Comparison of ENCODE assay signal across 23 cellular contexts in the genomic region with DNA sequence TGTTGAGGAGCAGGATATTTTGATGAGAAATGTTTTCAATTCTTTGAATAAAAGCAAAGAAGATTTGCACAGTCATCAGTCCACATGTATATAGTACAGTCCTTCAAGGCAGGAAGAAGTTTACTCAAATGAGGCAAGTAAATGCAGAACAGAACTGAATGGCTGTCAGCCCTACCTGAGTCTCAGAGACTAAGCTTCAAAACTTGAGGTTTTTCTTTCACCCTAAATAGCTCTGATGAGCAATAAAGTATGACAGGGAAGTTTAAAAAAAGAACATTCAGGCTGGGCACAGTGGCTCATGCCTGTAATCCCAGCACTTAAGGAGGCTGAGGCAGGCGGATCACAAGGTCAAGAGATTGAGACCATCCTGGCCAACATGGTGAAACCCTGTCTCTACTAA.
"Had no signal": no experiment of that assay in that cellular context is flagged by ENCODE, and none has a peak within 500 bp of the region (broad histone marks: within the 10 kb centered on the region; RNA-seq: fewer than 3 reads in every experiment).

No MANE protein-coding gene starts in this region.

- ATAC-seq: K562, T-cell had no signal

- H3K4me3 ChIP-seq: K562 had no signal

- H3K27ac ChIP-seq: HL-60, KMS-11, RWPE1 had no signal

- DNase-seq: Kasumi-1, MM.1S, NCI-H1048, NCI-H1105, NCI-H1417, NCI-H1436 treated with DMSO at 0.1 percent for 48 hours, NCI-H1694, NCI-H187 treated with DMSO at 0.1 percent for 48 hours, NCI-H2029 treated with DMSO at 0.1 percent for 48 hours, NCI-H2171 treated with DMSO at 0.1 percent for 48 hours, NCI-H345, NCI-H446 treated with DMSO at 0.1 percent for 48 hours, NCI-H510A treated with DMSO at 0.1 percent for 48 hours, NCI-H526 treated with DMSO at 0.1 percent for 48 hours, NCI-H748 treated with DMSO at 0.1 percent for 48 hours, SHP77, SK-N-SH, SW 1271, T-cell had no signal
